ENCODE assay signal across 10 cellular contexts in the genomic region with DNA sequence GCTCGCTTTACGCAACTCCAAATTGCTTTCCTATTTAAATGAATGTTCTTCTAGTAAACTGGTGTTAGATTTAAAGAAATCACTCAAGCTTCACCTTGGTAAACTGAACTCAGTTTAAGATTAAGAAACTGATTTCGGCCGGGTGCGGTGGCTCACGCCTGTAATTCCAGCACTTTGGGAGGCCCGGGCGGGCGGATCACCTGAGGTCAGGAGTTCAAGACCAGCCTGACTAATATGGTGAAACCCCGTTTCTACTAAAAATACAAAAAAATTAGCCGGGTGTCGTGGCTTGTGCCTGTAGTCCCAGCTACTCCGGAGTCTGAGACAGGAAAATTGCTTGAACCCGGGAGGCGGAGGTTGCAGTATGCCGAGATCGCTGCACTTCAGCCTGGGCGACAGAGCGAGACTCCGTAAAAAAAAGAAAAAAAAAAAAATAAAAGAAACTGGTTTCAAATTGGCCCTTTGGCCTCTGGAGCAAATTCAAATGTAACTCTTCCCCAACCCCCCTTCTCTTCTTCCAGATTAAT. TPM values are rescaled to one million over a fixed set of nuclear protein-coding genes. Genes with fewer than 3 reads are reported as not detected.
A peak's percentile ranks its signal among the peaks of the same experiment; 100 is the strongest.
DNase-seq lines count a peak whose midpoint lies in the region; ATAC-seq, FAIRE-seq and TF ChIP-seq lines count a peak whose summit lies in the region.
"Had no signal": no experiment of that assay in that cellular context is flagged by ENCODE, and none has a peak within 500 bp of the region (broad histone marks: within the 10 kb centered on the region; RNA-seq: fewer than 3 reads in every experiment).

No MANE protein-coding gene starts in this region.

- WGBS in heart right ventricle, 2 donors, result 71 to 72% methylated on average over 20 of the region's 20 CpGs
- WGBS in K562 (ENCODE audit: insufficient coverage, low coverage, missing lambda C conversion rate), result 80% methylated on average over 17 of the region's 20 CpGs

- TF ChIP-seq POLR2A in K562 (conservative IDR thresholded peaks at IDR 0.05), result no peak

- CTCF ChIA-PET in K562 (lab: Yijun Ruan, JAX; ENCODE audit: low intra/inter-chr PET ratio), result no interaction called here

- H3K4me1 ChIP-seq in heart right ventricle (peaks cover 0 to 80% (median 54%) of the 10 kb centered on the region in 9 donors), K562 (replicated peaks in 1 of 2; ENCODE audit: control insufficient read depth in 2 of 2, insufficient read depth in 2 of 2, low read length in 2 of 2) (peaks cover 9 to 41% of the 10 kb centered on the region in 2 experiments), lower lobe of right lung (peaks cover 67% of the 10 kb centered on the region), upper lobe of right lung (peaks cover 51% of the 10 kb centered on the region), foreskin keratinocyte (peaks cover 4% of the 10 kb centered on the region)

- H3K9me1 ChIP-seq in K562 (ENCODE audit: control insufficient read depth, insufficient read depth, low read length), result no peaks in the 10 kb centered on the region

- BruUV-seq in K562 (replicated peaks; lab: Mats Ljungman, UMichigan), result no TSS peak

- POLR2A ChIA-PET in K562 (lab: Yijun Ruan, JAX), result interaction anchor here (0.7 kb wide), 1 partner anchor 31 kb away, joined by 3 read pairs; no protein-coding TSS in a partner anchor

- TF ChIP-seq CTCF in heart right ventricle (IDR thresholded peaks at IDR 0.05) (no peak), K562 (IDR thresholded peaks at IDR 0.05 in 2 of 3, conservative IDR thresholded peaks at IDR 0.05 in 1 of 3; ENCODE audit: insufficient read depth in 2 of 3, low read depth in 1 of 3, low read length in 3 of 3) (no peak), lower lobe of right lung (IDR thresholded peaks at IDR 0.05) (no peak), upper lobe of right lung (IDR thresholded peaks at IDR 0.05) (no peak), foreskin keratinocyte (conservative IDR thresholded peaks at IDR 0.05) (no peak)

- H3K9me3 ChIP-seq in heart right ventricle, result no peaks in the 10 kb centered on the region
- H3K9me3 ChIP-seq in K562 (replicated peaks; ENCODE audit: control insufficient read depth, insufficient read depth, low read depth, low read length), result no peaks in the 10 kb centered on the region
- no peaks in the 10 kb centered on the region for H3K9me3 ChIP-seq in lower lobe of right lung
- H3K9me3 ChIP-seq in upper lobe of right lung, result no peaks in the 10 kb centered on the region

- peaks cover 4% of the 10 kb centered on the region; the same call in 1 of the 2 replicates for H4K20me1 ChIP-seq in K562 (replicated peaks; ENCODE audit: control insufficient read depth, insufficient read depth, low read length)

- H3K27ac ChIP-seq in heart right ventricle, result peak overlapping the region in 6 of 10 donors; percentile 97 to 100 (median 100)
- H3K27ac ChIP-seq in K562 (ENCODE audit: extremely low read depth, low read depth, low read length), result no peak overlapping the region
- H3K27ac ChIP-seq in lower lobe of right lung, result peak overlapping the region; percentile 100
- H3K27ac ChIP-seq in upper lobe of right lung, result peak overlapping the region; percentile 99
- no peak overlapping the region for H3K27ac ChIP-seq in foreskin keratinocyte

- H2AFZ ChIP-seq in K562 (ENCODE audit: low read depth, low read length), result no peak overlapping the region

- H3K4me3 ChIP-seq in heart right ventricle (peak overlapping the region in 9 of 10 donors; percentile 79 to 100 (median 98)), K562 (no peak overlapping the region), lower lobe of right lung (peak overlapping the region; percentile 98), upper lobe of right lung (peak overlapping the region; percentile 97)

- in situ Hi-C loops in K562 (cut with MboI), result no loop called here

- FAIRE-seq in K562 (lab: Jason Lieb, UNC), result no peak
- FAIRE-seq: G401.6 had no signal

- no peak for TF ChIP-seq RAD21 in K562 (CRISPR knock-in tag; conservative IDR thresholded peaks at IDR 0.05 in 1 of 2, IDR thresholded peaks at IDR 0.05 in 1 of 2)

- peak overlapping the region in 1 of 2 experiments; percentile 76; a peak in 1 of 4 replicates for H3K9ac ChIP-seq in K562 (ENCODE audit: insufficient read depth in 1 of 2, low read depth in 2 of 2, low read length in 2 of 2)

- TF ChIP-seq EP300 in K562 (IDR thresholded peaks at IDR 0.05; ENCODE audit: low read length), result no peak

- H3K27me3 ChIP-seq in heart right ventricle (no peaks in the 10 kb centered on the region), K562 (ENCODE audit: control insufficient read depth in 2 of 2, insufficient read depth in 2 of 2, low read length in 2 of 2) (no peaks in the 10 kb centered on the region), lower lobe of right lung (ENCODE audit: low read depth) (no peaks in the 10 kb centered on the region), upper lobe of right lung (no peaks in the 10 kb centered on the region), foreskin keratinocyte (no peaks in the 10 kb centered on the region)

- intact Hi-C loops in heart right ventricle (cut with DNase I), result loop anchor here in 6 of 10 donors (5.0 to 10.0 kb wide), 3 partner anchors 47 to 177 kb away; a partner anchor contains a TSS
- intact Hi-C loops in left ventricle myocardium superior (cut with micrococcal nuclease), result no loop called here
- intact Hi-C loops in K562 (cut with micrococcal nuclease), result loop anchor here (10.0 kb wide), 1 partner anchor 174 kb away; a partner anchor contains a TSS
- intact Hi-C loops in lower lobe of right lung (cut with DNase I), result no loop called here
- intact Hi-C loops in upper lobe of right lung (cut with DNase I), result no loop called here

- peaks cover 48% of the 10 kb centered on the region for H3K79me2 ChIP-seq in K562 (ENCODE audit: control insufficient read depth, insufficient read depth, low read length)

- H3K36me3 ChIP-seq in heart right ventricle (peaks cover 0 to 48% (median 0%) of the 10 kb centered on the region in 9 donors), K562 (ENCODE audit: control insufficient read depth, insufficient read depth, low read length) (peaks cover 16% of the 10 kb centered on the region), lower lobe of right lung (peaks cover 22% of the 10 kb centered on the region), upper lobe of right lung (peaks cover 12% of the 10 kb centered on the region)

- ATAC-seq in heart right ventricle (no peak), left ventricle myocardium superior (no peak), K562 (no peak), lower lobe of right lung (no peak), upper lobe of right lung (no peak), GM19467 (IDR thresholded peaks at IDR 0.05; ENCODE audit: unreplicated experiment) (no peak), foreskin keratinocyte (no peak)
- ATAC-seq: esophagus mucosa had no signal

- no peak for DNase-seq in heart right ventricle
- no peak for DNase-seq in left ventricle myocardium superior
- no peak for DNase-seq in K562 (ENCODE audit: extremely low read depth in 1 of 4, low spot score in 3 of 4)
- DNase-seq in lower lobe of right lung, result no peak
- no peak for DNase-seq in upper lobe of right lung
- DNase-seq in NCI-H1417 (lab: John Stamatoyannopoulos, UW), result no peak
- no peak for DNase-seq in foreskin keratinocyte

- H3K4me2 ChIP-seq in K562 (ENCODE audit: insufficient read depth, low read length), result peak overlapping the region; percentile 18

RNA-seq across cellular contexts. Expression of a gene that starts 1.7 kb away (rescaled TPM):
- total RNA-seq in heart right ventricle (10 to 100 TPM; 17.7 to 32.1 (median 24.9) TPM), left ventricle myocardium superior (17.2 TPM), K562 (2014; rRNA removed) (11.5 and 19.1 TPM in 2 replicates), K562 (2014; rRNA removed; fragmentation: Illumina TruSeq; extraction: Trizol) (16.2 and 20.0 TPM in 2 replicates), K562 (2015; rRNA removed; fragmentation: Illumina TruSeq; extraction: Trizol) (15.5 and 15.6 TPM in 2 replicates), K562 (2021) (14.1 and 14.3 TPM in 2 replicates), lower lobe of right lung (86.7 TPM), upper lobe of right lung (89.4 TPM), foreskin keratinocyte (23.1 and 30.1 TPM in 2 replicates)
- polyA plus RNA-seq in heart right ventricle (10 to 100 TPM in 1 of 2 donors, 1 to 10 TPM in 1; 4.9 to 10.2 TPM), K562 (2011; rRNA removed) (5.7 and 6.7 TPM in 2 replicates), K562 (2014; fragmentation: Illumina TruSeq; extraction: Trizol) (4.2 and 4.8 TPM in 2 replicates), K562 (2014; fragmentation: Nextera tagmentation; extraction: Ambion mirVana) (1 to 10 TPM; 4.4 to 9.7 TPM), K562 (2014; rRNA removed) (4.3 and 5.5 TPM in 2 replicates), foreskin keratinocyte (2.8 and 3.5 TPM in 2 replicates)
- total RNA-seq in K562 (2011; cell fraction: chromatin; rRNA removed; ENCODE audit: low replicate concordance), result 19.4 and 45.9 TPM in 2 replicates
- 7.0 and 9.3 TPM in 2 replicates for total RNA-seq in K562 (2011; cell fraction: nucleolus; rRNA removed)
- total RNA-seq in K562 (2011; cell fraction: nucleoplasm; rRNA removed), result 15.2 and 16.4 TPM in 2 replicates
- 1.4 and 2.6 TPM in 2 replicates for polyA plus RNA-seq in K562 (2011; cell fraction: cytosol; rRNA removed)
- polyA plus RNA-seq in K562 (2011; cell fraction: nucleus; rRNA removed), result 4.0 and 4.2 TPM in 2 replicates
- polyA plus RNA-seq in K562 (2012), result 7.3 and 9.6 TPM in 2 replicates
- polyA minus RNA-seq in K562 (2011; rRNA and poly(A)+ RNA removed), result 30.7 and 32.7 TPM in 2 replicates
- 14.4 and 18.0 TPM in 2 replicates for polyA minus RNA-seq in K562 (2011; cell fraction: cytosol; rRNA and poly(A)+ RNA removed)
- polyA minus RNA-seq in K562 (2011; cell fraction: nucleus; rRNA and poly(A)+ RNA removed), result 5.0 and 8.0 TPM in 2 replicates

RNA-seq across cellular contexts. Expression of a gene that starts 59.4 kb away (rescaled TPM):
- total RNA-seq in heart right ventricle (1 to 10 TPM; 1.6 to 3.9 (median 2.8) TPM), left ventricle myocardium superior (4.2 TPM), K562 (2014; rRNA removed) (0.37 and 0.41 TPM in 2 replicates), K562 (2014; rRNA removed; fragmentation: Illumina TruSeq; extraction: Trizol) (0.16 and 0.18 TPM in 2 replicates), K562 (2015; rRNA removed; fragmentation: Illumina TruSeq; extraction: Trizol) (0.26 and 0.33 TPM in 2 replicates), K562 (2021) (0.24 and 0.42 TPM in 2 replicates), lower lobe of right lung (22.4 TPM), upper lobe of right lung (11.7 TPM), foreskin keratinocyte (4.8 and 22.6 TPM in 2 replicates)
- polyA plus RNA-seq in heart right ventricle (1 to 10 TPM; 1.6 to 3.2 TPM), K562 (2011; rRNA removed) (not detected in 2 replicates), K562 (2014; fragmentation: Illumina TruSeq; extraction: Trizol) (0.17 and 0.18 TPM in 2 replicates), K562 (2014; fragmentation: Nextera tagmentation; extraction: Ambion mirVana) (under 1 TPM; 0.14 to 0.15 TPM), K562 (2014; rRNA removed) (0.05 and 0.16 TPM in 2 replicates), foreskin keratinocyte (4.0 and 19.8 TPM in 2 replicates)
- total RNA-seq in K562 (2011; cell fraction: chromatin; rRNA removed; ENCODE audit: low replicate concordance), result 0.25 and 0.30 TPM in 2 replicates
- total RNA-seq in K562 (2011; cell fraction: nucleolus; rRNA removed), result 0.67 and 0.79 TPM in 2 replicates
- total RNA-seq in K562 (2011; cell fraction: nucleoplasm; rRNA removed), result 0.76 and 0.95 TPM in 2 replicates
- polyA plus RNA-seq in K562 (2011; cell fraction: cytosol; rRNA removed), result 0.22 TPM in 1 of 2 replicates, not detected in the other
- polyA plus RNA-seq in K562 (2011; cell fraction: nucleus; rRNA removed), result not detected in 2 replicates
- 0.17 and 0.42 TPM in 2 replicates for polyA plus RNA-seq in K562 (2012)
- polyA minus RNA-seq in K562 (2011; rRNA and poly(A)+ RNA removed), result 0.32 TPM in 1 of 2 replicates, not detected in the other
- polyA minus RNA-seq in K562 (2011; cell fraction: cytosol; rRNA and poly(A)+ RNA removed), result 0.57 TPM in 1 of 2 replicates, not detected in the other
- polyA minus RNA-seq in K562 (2011; cell fraction: nucleus; rRNA and poly(A)+ RNA removed), result not detected in 2 replicates

Comparison
In these comparisons a context has a peak if more than half of its experiments do, and no peak if none do; other contexts are left out.
1. intact Hi-C loops: an anchor here in heart right ventricle (5.0 to 10.0 kb wide) and K562 (10.0 kb wide); none called in left ventricle myocardium superior, lower lobe of right lung and upper lobe of right lung.
2. H3K27ac ChIP-seq: peak in heart right ventricle (6 of 10), lower lobe of right lung (single experiment) and upper lobe of right lung (single experiment); none in K562 (single experiment) and foreskin keratinocyte (single experiment).